ENCODE assay signal across 11 cellular contexts in genomic region chr12:101671839-101672238, GRCh38. TPM values are rescaled to one million over a fixed set of nuclear protein-coding genes. Genes with fewer than 3 reads are reported as not detected.
DNase-seq lines count a peak whose midpoint lies in the region; ATAC-seq and TF ChIP-seq lines count a peak whose summit lies in the region.
"Had no signal": no experiment of that assay in that cellular context is flagged by ENCODE, and none has a peak within 500 bp of the region (broad histone marks: within the 10 kb centered on the region; RNA-seq: fewer than 3 reads in every experiment).

No MANE protein-coding gene starts in this region.

- no peak for ATAC-seq in activated CD4-positive, alpha-beta T cell treated with anti-CD3 and anti-CD28 coated beads for 36 hours
- peak; percentile 8 for ATAC-seq in GM21619 (IDR thresholded peaks at IDR 0.05; ENCODE audit: unreplicated experiment)

- H3K36me3 Mint-ChIP-seq in activated CD4-positive, alpha-beta T cell treated with anti-CD3 and anti-CD28 coated beads for 36 hours (ENCODE audit: low read depth): no peaks in the 10 kb centered on the region
- H3K36me3 Mint-ChIP-seq in Caco-2 (ENCODE audit: insufficient read depth, unreplicated experiment): no peaks in the 10 kb centered on the region

- CTCF ChIA-PET in activated CD4-positive, alpha-beta T cell treated with anti-CD3 and anti-CD28 coated beads for 36 hours (lab: Charles Lee): interaction anchor here (0.7 kb wide), 1 partner anchor 9 kb away, joined by 5 read pairs; no protein-coding TSS in a partner anchor
- CTCF ChIA-PET in Caco-2 (lab: Charles Lee): no interaction called here

- H3K79me1 ChIP-seq in neuronal stem cell (ENCODE audit: low read depth, low read length): no peaks in the 10 kb centered on the region

- H4K91ac ChIP-seq in neuronal stem cell (ENCODE audit: low read depth, low read length, poor library complexity): peak overlapping the region; percentile 39

- H3K9me3 Mint-ChIP-seq in activated CD4-positive, alpha-beta T cell treated with anti-CD3 and anti-CD28 coated beads for 36 hours (ENCODE audit: low read depth): no peaks in the 10 kb centered on the region
- no peaks in the 10 kb centered on the region for H3K9me3 Mint-ChIP-seq in Caco-2 (ENCODE audit: unreplicated experiment)

- H2BK120ac ChIP-seq in neuronal stem cell (ENCODE audit: low read depth, low read length): no peak overlapping the region

- H2AFZ ChIP-seq in neuronal stem cell (ENCODE audit: low read length): no peak overlapping the region

- no peak overlapping the region for H3K4ac ChIP-seq in neuronal stem cell (ENCODE audit: low read length)

- whole genome bisulfite sequencing in neuronal stem cell (ENCODE audit: extremely low coverage in 2 of 2, insufficient read length in 2 of 2, insufficient replicate concordance in 1 of 2), 2 donors: no CpG with 5 or more reads among the region's 4 CpGs

- H2BK15ac ChIP-seq in neuronal stem cell (ENCODE audit: low read length): no peak overlapping the region

- peak overlapping the region; percentile 74 for H3K27ac Mint-ChIP-seq in activated CD4-positive, alpha-beta T cell treated with anti-CD3 and anti-CD28 coated beads for 36 hours
- no peak overlapping the region for H3K27ac Mint-ChIP-seq in Caco-2 (ENCODE audit: unreplicated experiment)

- no peaks in the 10 kb centered on the region for H3K27me3 Mint-ChIP-seq in activated CD4-positive, alpha-beta T cell treated with anti-CD3 and anti-CD28 coated beads for 36 hours
- H3K27me3 Mint-ChIP-seq in Caco-2 (ENCODE audit: insufficient read depth, unreplicated experiment): no peaks in the 10 kb centered on the region

- H3K36me3 ChIP-seq in Peyer's patch (no peaks in the 10 kb centered on the region), neuronal stem cell (replicated peaks in 1 of 2; ENCODE audit: control insufficient read depth in 2 of 2, insufficient read depth in 2 of 2, low read length in 2 of 2) (no peaks in the 10 kb centered on the region), Caco-2 (ENCODE audit: control insufficient read depth, insufficient read depth, low read length) (no peaks in the 10 kb centered on the region)

- H3K4me1 Mint-ChIP-seq in activated CD4-positive, alpha-beta T cell treated with anti-CD3 and anti-CD28 coated beads for 36 hours: peaks cover 20% of the 10 kb centered on the region
- peaks cover 15% of the 10 kb centered on the region for H3K4me1 Mint-ChIP-seq in Caco-2 (ENCODE audit: low read depth, unreplicated experiment)

- H3K27ac ChIP-seq in Peyer's patch: peak overlapping the region in 3 of 4 donors; percentile 13 to 59 (median 46)
- H3K27ac ChIP-seq in neuronal stem cell (replicated peaks; ENCODE audit: low read length): no peak overlapping the region

- H3K4me1 ChIP-seq in Peyer's patch (peaks cover 0 to 8% (median 7%) of the 10 kb centered on the region in 4 donors), neuronal stem cell (ENCODE audit: control insufficient read depth in 2 of 2, insufficient read depth in 1 of 2, low read depth in 1 of 2, low read length in 2 of 2) (no peaks in the 10 kb centered on the region), Caco-2 (peaks cover 7% of the 10 kb centered on the region; the same call in 1 of the 2 replicates)

- H3K4me3 ChIP-seq in Peyer's patch: no peak overlapping the region
- H3K4me3 ChIP-seq in neuronal stem cell (ENCODE audit: low read length in 2 of 2): no peak overlapping the region
- H3K4me3 ChIP-seq in Caco-2 (ENCODE audit: low read depth, low read length): no peak overlapping the region

- BruUV-seq in Caco-2 (replicated peaks; lab: Mats Ljungman, UMichigan): no TSS peak

- TF ChIP-seq CTCF in Peyer's patch (IDR thresholded peaks at IDR 0.05): no peak
- no peak for TF ChIP-seq CTCF in Caco-2 (IDR thresholded peaks at IDR 0.05; ENCODE audit: insufficient read depth in 1 of 2, low read depth in 1 of 2, low read length in 1 of 2, severe bottlenecking in 1 of 2, unreplicated experiment in 1 of 2)

- no peak overlapping the region for H2BK5ac ChIP-seq in neuronal stem cell (ENCODE audit: low read length)

- no peak overlapping the region for H2BK12ac ChIP-seq in neuronal stem cell (ENCODE audit: low read length)

- no peak overlapping the region for H3K14ac ChIP-seq in neuronal stem cell (ENCODE audit: low read length)

- no peak overlapping the region for H4K8ac ChIP-seq in neuronal stem cell (ENCODE audit: low read depth, low read length)

- no peak overlapping the region for H3K23ac ChIP-seq in neuronal stem cell (ENCODE audit: low read depth, low read length, poor library complexity)

- no peak overlapping the region for H2AK5ac ChIP-seq in neuronal stem cell (ENCODE audit: low read depth, low read length)

- H3K9me3 ChIP-seq in Peyer's patch (no peaks in the 10 kb centered on the region), neuronal stem cell (replicated peaks in 1 of 2; ENCODE audit: control insufficient read depth in 2 of 2, insufficient read depth in 1 of 2, low read depth in 1 of 2, low read length in 2 of 2) (no peaks in the 10 kb centered on the region), Caco-2 (no peaks in the 10 kb centered on the region)

- H3K18ac ChIP-seq in neuronal stem cell (ENCODE audit: low read length): no peak overlapping the region

- no peak overlapping the region for H3K9ac ChIP-seq in neuronal stem cell (ENCODE audit: low read depth, low read length, poor library complexity)

- no peak for DNase-seq in activated CD4-positive, alpha-beta T cell treated with anti-CD3 and anti-CD28 coated beads for 36 hours
- DNase-seq in activated CD4-positive, alpha-beta T cell treated with anti-CD3 and anti-CD28 coated beads for 1 hour: no peak
- no peak for DNase-seq in Peyer's patch
- DNase-seq in neuronal stem cell (ENCODE audit: low spot score): no peak
- no peak for DNase-seq in Caco-2
- no peak for DNase-seq in middle frontal gyrus (ENCODE audit: extremely low spot score, low spot score)
- DNase-seq in cerebellar nuclear complex (lab: John Stamatoyannopoulos, UW): no peak
- DNase-seq: ACHN, NCI-H187 treated with DMSO at 0.1 percent for 48 hours, retina had no signal

- H3K4me2 ChIP-seq in neuronal stem cell (ENCODE audit: insufficient read depth, low read length, poor library complexity, severe bottlenecking): no peak overlapping the region

- POLR2A ChIA-PET in activated CD4-positive, alpha-beta T cell treated with anti-CD3 and anti-CD28 coated beads for 36 hours (lab: Charles Lee): no interaction called here
- POLR2A ChIA-PET in Caco-2 (lab: Charles Lee): no interaction called here

- no peak overlapping the region for H3K4me3 Mint-ChIP-seq in activated CD4-positive, alpha-beta T cell treated with anti-CD3 and anti-CD28 coated beads for 36 hours
- H3K4me3 Mint-ChIP-seq in Caco-2 (ENCODE audit: unreplicated experiment): no peak overlapping the region

- intact Hi-C loops in activated CD4-positive, alpha-beta T cell treated with anti-CD3 and anti-CD28 coated beads for 36 hours (cut with DNase I, micrococcal nuclease): no loop called here
- intact Hi-C loops in Caco-2 (cut with micrococcal nuclease; ENCODE audit: unreplicated experiment): no loop called here

- TF ChIP-seq POLR2A in Peyer's patch (IDR thresholded peaks at IDR 0.05): no peak

- no peaks in the 10 kb centered on the region for H3K27me3 ChIP-seq in Peyer's patch
- H3K27me3 ChIP-seq in neuronal stem cell (ENCODE audit: control insufficient read depth in 3 of 3, insufficient read depth in 3 of 3, low read depth in 1 of 3, low read length in 3 of 3): no peaks in the 10 kb centered on the region
- H3K27me3 ChIP-seq in Caco-2 (replicated peaks; ENCODE audit: control insufficient read depth, insufficient read depth, low read length): no peaks in the 10 kb centered on the region

RNA-seq across cellular contexts. Expression of gene CHPT1, which starts 25.6 kb away (rescaled TPM):
- 10 to 100 TPM; 12.2 to 15.2 TPM for total RNA-seq in activated CD4-positive, alpha-beta T cell treated with anti-CD3 and anti-CD28 coated beads for 36 hours
- total RNA-seq in Peyer's patch (100 to 1,000 TPM in 3 of 4 donors, 10 to 100 TPM in 1; 78.4 to 471 (median 359) TPM), Caco-2 (2022) (45.4 and 54.6 TPM in 2 replicates)
- polyA plus RNA-seq in neuronal stem cell (2013, experiment 1 of 2): 6.2 TPM
- polyA plus RNA-seq in neuronal stem cell (2013, experiment 2 of 2): 6.3 TPM
